Comparison of ENCODE assay signal across 10 cellular contexts in the genomic region with DNA sequence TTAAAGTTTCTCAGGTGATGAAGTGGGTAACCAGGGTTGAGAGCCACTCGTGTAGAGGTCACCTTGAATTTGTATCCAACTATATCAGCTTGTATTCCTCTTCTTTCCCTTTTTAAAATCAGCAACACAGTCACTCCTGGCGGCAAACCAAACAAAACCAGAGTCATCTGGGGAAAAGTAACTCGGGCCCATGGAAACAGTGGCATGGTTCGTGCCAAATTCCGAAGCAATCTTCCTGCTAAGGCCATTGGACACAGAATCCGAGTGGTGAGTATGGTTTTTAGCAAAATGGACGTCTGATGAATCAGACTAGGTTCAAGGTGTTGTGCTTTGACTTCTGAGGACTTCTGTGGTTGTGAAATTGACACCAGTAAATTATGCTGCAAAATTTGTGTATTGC. TPM values are rescaled to one million over a fixed set of nuclear protein-coding genes. Genes with fewer than 3 reads are reported as not detected.
A peak's percentile ranks its signal among the peaks of the same experiment; 100 is the strongest.
DNase-seq lines count a peak whose midpoint lies in the region; ATAC-seq and TF ChIP-seq lines count a peak whose summit lies in the region.
"Had no signal": no experiment of that assay in that cellular context is flagged by ENCODE, and none has a peak within 500 bp of the region (broad histone marks: within the 10 kb centered on the region; RNA-seq: fewer than 3 reads in every experiment).

No MANE protein-coding gene starts in this region.

- H3K36me3 ChIP-seq in DOHH2 (ENCODE audit: control insufficient read depth, low read length) (peaks cover 82% of the 10 kb centered on the region), MG63 (peaks cover 68% of the 10 kb centered on the region)

- H3K9me3 Mint-ChIP-seq in central memory CD8-positive, alpha-beta T cell: no peaks in the 10 kb centered on the region
- H3K9me3 Mint-ChIP-seq in natural killer cell: no peaks in the 10 kb centered on the region

- peak overlapping the region; percentile 60 for H3K4me3 Mint-ChIP-seq in central memory CD8-positive, alpha-beta T cell
- peak overlapping the region; percentile 52 for H3K4me3 Mint-ChIP-seq in natural killer cell

- intact Hi-C loops in natural killer cell (cut with micrococcal nuclease): no loop called here

- peaks cover 81% of the 10 kb centered on the region for H3K36me3 Mint-ChIP-seq in central memory CD8-positive, alpha-beta T cell (ENCODE audit: insufficient read depth)
- peaks cover 15% of the 10 kb centered on the region for H3K36me3 Mint-ChIP-seq in natural killer cell

- H3K4me3 ChIP-seq in DOHH2 (ENCODE audit: low read length) (no peak overlapping the region), MG63 (peak overlapping the region; percentile 9; the same call in 1 of the 2 replicates)
- H3K4me3 ChIP-seq: psoas muscle had no signal

- DNase-seq in MG63 (peak; percentile 44), natural killer cell (no peak), NCI-H524 treated with DMSO at 0.1 percent for 48 hours (lab: John Stamatoyannopoulos, UW) (no peak)
- DNase-seq in central memory CD8-positive, alpha-beta T cell (ENCODE audit: low spot score in 2 of 2): no peak
- DNase-seq: GDM1, NCI-H1436 had no signal

- no peaks in the 10 kb centered on the region for H3K9me2 ChIP-seq in DOHH2 (replicated peaks; ENCODE audit: control insufficient read depth, low read length)

- no peak overlapping the region for H3K27ac ChIP-seq in DOHH2 (ENCODE audit: low read depth, low read length)
- H3K27ac ChIP-seq: psoas muscle had no signal

- no peak for ATAC-seq in central memory CD8-positive, alpha-beta T cell (replicated peaks; ENCODE audit: extremely low read depth, poor library complexity, severe bottlenecking)
- no peak for ATAC-seq in natural killer cell
- no peak for ATAC-seq in GM19452 (IDR thresholded peaks at IDR 0.05; ENCODE audit: unreplicated experiment)
- no peak for ATAC-seq in HG03442 (IDR thresholded peaks at IDR 0.05; ENCODE audit: unreplicated experiment)
- ATAC-seq: psoas muscle had no signal

- H3K27me3 Mint-ChIP-seq in central memory CD8-positive, alpha-beta T cell: no peaks in the 10 kb centered on the region
- no peaks in the 10 kb centered on the region for H3K27me3 Mint-ChIP-seq in natural killer cell (ENCODE audit: low read depth in 2 of 2)

- peak overlapping the region; percentile 3 for H3K4me2 ChIP-seq in DOHH2 (ENCODE audit: low read length)

- peaks cover 75% of the 10 kb centered on the region for H3F3A ChIP-seq in DOHH2 (ENCODE audit: control insufficient read depth, insufficient read depth)

- no peaks in the 10 kb centered on the region; the same call in 1 of the 2 replicates for H3K27me3 ChIP-seq in DOHH2 (ENCODE audit: control insufficient read depth, low read length)
- H3K27me3 ChIP-seq in MG63: no peaks in the 10 kb centered on the region

- H3K4me1 ChIP-seq in DOHH2 (ENCODE audit: control insufficient read depth, low read length): peaks cover 46% of the 10 kb centered on the region

- TF ChIP-seq CTCF in DOHH2 (IDR thresholded peaks at IDR 0.05; ENCODE audit: low read depth, low read length, poor library complexity, severe bottlenecking): no peak
- TF ChIP-seq CTCF in natural killer cell (IDR thresholded peaks at IDR 0.05): no peak

- peaks cover 6% of the 10 kb centered on the region; the same call in 1 of the 2 replicates for H4K20me1 ChIP-seq in DOHH2 (ENCODE audit: control insufficient read depth, insufficient read depth, low read depth, low read length)

- H3K4me1 Mint-ChIP-seq in central memory CD8-positive, alpha-beta T cell: peaks cover 49% of the 10 kb centered on the region
- peaks cover 42 to 58% of the 10 kb centered on the region in 2 donors for H3K4me1 Mint-ChIP-seq in natural killer cell

- peaks cover 52% of the 10 kb centered on the region for H3K79me2 ChIP-seq in DOHH2 (ENCODE audit: control insufficient read depth, low read length)

- H3K27ac Mint-ChIP-seq in central memory CD8-positive, alpha-beta T cell (ENCODE audit: low read depth): peak overlapping the region; percentile 81
- H3K27ac Mint-ChIP-seq in natural killer cell: peak overlapping the region; percentile 68 to 77

- H3K9me3 ChIP-seq in DOHH2 (ENCODE audit: control insufficient read depth, insufficient read depth, low read length) (no peaks in the 10 kb centered on the region), MG63 (peaks cover 2% of the 10 kb centered on the region; the same call in 1 of the 2 replicates)
- H3K9me3 ChIP-seq: psoas muscle had no signal

RNA-seq across cellular contexts. Expression of gene RPL35A, which starts 3.9 kb away (rescaled TPM):
- total RNA-seq in MG63 (2014; rRNA removed; shearing (Covaris generic); ENCODE audit: low replicate concordance): 2,427 and 2,822 TPM in 2 replicates
- total RNA-seq in natural killer cell: 100 to 1,000 TPM; 693 to 869 (median 848) TPM

RNA-seq across cellular contexts. Expression of gene LMLN, which starts 6.1 kb away (rescaled TPM):
- total RNA-seq in MG63 (2014; rRNA removed; shearing (Covaris generic); ENCODE audit: low replicate concordance): 3.5 and 5.6 TPM in 2 replicates
- 1 to 10 TPM; 2.3 to 4.5 (median 4.0) TPM for total RNA-seq in natural killer cell
